Comparison of ENCODE assay signal across 28 cellular contexts in genomic region chr3:13659221-13659969, GRCh38.
"Had no signal": no experiment of that assay in that cellular context is flagged by ENCODE, and none has a peak within 500 bp of the region (broad histone marks: within the 10 kb centered on the region; RNA-seq: fewer than 3 reads in every experiment).

No MANE protein-coding gene starts in this region.

- H3K36me3 ChIP-seq: lower lobe of right lung, neutrophil, ovary, right atrium auricular region, stomach, thoracic aorta, tibial artery, uterus had no signal

- H3K9me3 Mint-ChIP-seq: naive thymus-derived CD8-positive, alpha-beta T cell; nephron; neural crest cell; type B pancreatic cell had no signal

- H3K4me3 Mint-ChIP-seq: naive thymus-derived CD8-positive, alpha-beta T cell; nephron; neural crest cell; stimulated activated naive B cell treated with anti-CD40 and anti-IgM and Interleukin-4, amounts not matched to agents 10 μg/mL and 1 μg/mL and 100 μg/mL, for 72 hours; type B pancreatic cell had no signal

- H3K27ac ChIP-seq: lower lobe of right lung, neutrophil, ovary, right atrium auricular region, skin epidermis, stomach, thoracic aorta, tibial artery, uterus had no signal

- H3K9me3 ChIP-seq: lower lobe of right lung, neutrophil, ovary, right atrium auricular region, stomach, thoracic aorta, tibial artery, uterus had no signal

- H3K27ac Mint-ChIP-seq: nephron; progenitor cell of endocrine pancreas; stimulated activated naive B cell treated with anti-CD40 and anti-IgM and Interleukin-4, amounts not matched to agents 10 μg/mL and 1 μg/mL and 100 μg/mL, for 72 hours; type B pancreatic cell had no signal

- H3K4me1 Mint-ChIP-seq: nephron had no signal

- ATAC-seq: left cardiac atrium; left lobe of liver; lower lobe of right lung; naive thymus-derived CD8-positive, alpha-beta T cell; sciatic nerve; stimulated activated naive B cell treated with anti-CD40 and anti-IgM and Interleukin-4, amounts not matched to agents 10 μg/mL and 1 μg/mL and 100 μg/mL, for 72 hours; stimulated activated naive CD8-positive, alpha-beta T cell treated with anti-CD3 and anti-CD28 coated beads, Interleukin-15, Interleukin-2, amounts not matched to agents 100 U/mL and 50 U/mL, for 24 hours had no signal

- H3K36me3 Mint-ChIP-seq: naive thymus-derived CD8-positive, alpha-beta T cell; stimulated activated naive B cell treated with anti-CD40 and anti-IgM and Interleukin-4, amounts not matched to agents 10 μg/mL and 1 μg/mL and 100 μg/mL, for 72 hours; type B pancreatic cell had no signal

- H3K4me3 ChIP-seq: lower lobe of right lung, ovary, right atrium auricular region, skin epidermis, stomach, thoracic aorta, tibial artery, uterus had no signal

- H3K27me3 ChIP-seq: ovary, right atrium auricular region, uterus had no signal

- DNase-seq: kidney glomerular epithelial cell; left cardiac atrium; lower lobe of right lung; mammary epithelial cell; mesenchymal stem cell; naive thymus-derived CD8-positive, alpha-beta T cell; occipital lobe; ovary; stimulated activated CD4-positive, alpha-beta T cell treated with anti-CD3 and anti-CD28 coated beads, Interleukin-12 subunit alpha, Interleukin-12 subunit beta, amount 100 ng/mL, for 4 hours; stimulated activated CD4-positive, alpha-beta T cell treated with anti-CD3 and anti-CD28 coated beads, Interleukin-15, amount 100 ng/mL, for 24 hours; stimulated activated CD4-positive, alpha-beta T cell treated with anti-CD3 and anti-CD28 coated beads, Interleukin-2, amount 100 ng/mL, for 24 hours; stimulated activated CD4-positive, alpha-beta T cell treated with anti-CD3 and anti-CD28 coated beads, Interleukin-4, amount 100 ng/mL, for 1 hour; stimulated activated naive B cell treated with anti-CD40 and anti-IgM and Interleukin-4, amounts not matched to agents 10 μg/mL and 1 μg/mL and 100 μg/mL, for 72 hours; stimulated activated naive CD8-positive, alpha-beta T cell treated with anti-CD3 and anti-CD28 coated beads, Interleukin-15, Interleukin-2, amounts not matched to agents 100 U/mL and 50 U/mL, for 24 hours; stomach; tibial artery; uterus had no signal

- FAIRE-seq: keratinocyte had no signal
